Comparison of ENCODE assay signal across 16 cellular contexts in the genomic region with DNA sequence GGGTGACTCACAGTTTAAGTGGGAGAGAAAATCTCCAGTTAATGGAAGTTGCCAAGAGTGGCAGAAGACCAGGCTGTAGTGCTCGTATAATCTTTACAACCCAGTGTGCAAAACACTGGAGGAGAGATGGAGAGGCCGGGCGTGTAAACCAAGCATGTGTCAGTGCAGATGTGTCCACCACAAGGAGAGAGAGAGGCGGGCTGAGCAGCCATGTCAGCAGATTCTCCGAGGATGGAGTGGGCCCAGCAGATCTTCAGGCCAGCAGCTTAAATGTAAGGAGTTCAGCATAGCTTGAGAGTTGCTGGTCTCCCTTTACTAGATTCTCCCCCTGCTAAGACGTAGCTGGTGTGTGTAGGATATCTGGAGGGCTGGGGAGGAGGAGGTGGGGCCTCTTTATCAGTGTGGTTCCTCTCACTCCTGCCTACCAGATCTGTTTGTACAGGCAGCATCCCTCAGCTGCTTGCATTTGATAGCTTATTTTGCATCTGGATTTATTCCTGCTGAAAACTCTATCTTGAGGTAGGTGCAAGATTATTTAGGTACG. TPM values are rescaled to one million over a fixed set of nuclear protein-coding genes. Genes with fewer than 3 reads are reported as not detected.
DNase-seq lines count a peak whose midpoint lies in the region; ATAC-seq, FAIRE-seq and TF ChIP-seq lines count a peak whose summit lies in the region.
"Had no signal": no experiment of that assay in that cellular context is flagged by ENCODE, and none has a peak within 500 bp of the region (broad histone marks: within the 10 kb centered on the region; RNA-seq: fewer than 3 reads in every experiment).

No MANE protein-coding gene starts in this region.

- H3K27me3 ChIP-seq in K562 (ENCODE audit: control insufficient read depth in 2 of 2, insufficient read depth in 2 of 2, low read length in 2 of 2) (no peaks in the 10 kb centered on the region), mesenchymal stem cell (ENCODE audit: control insufficient read depth in 1 of 2, insufficient read depth in 1 of 2, low read length in 2 of 2) (no peaks in the 10 kb centered on the region), ascending aorta (no peaks in the 10 kb centered on the region), spleen (replicated peaks in 1 of 7) (no peaks in the 10 kb centered on the region)

- H4K8ac ChIP-seq in mesenchymal stem cell (ENCODE audit: low read length), result peak overlapping the region; percentile 70

- peaks cover 77% of the 10 kb centered on the region for H3K4me1 Mint-ChIP-seq in HFFc6 (ENCODE audit: low read depth)

- intact Hi-C loops in K562 (cut with micrococcal nuclease), result no loop called here
- intact Hi-C loops in ascending aorta (cut with DNase I), result no loop called here
- intact Hi-C loops in spleen (cut with DNase I; ENCODE audit: low total_unique reads), result no loop called here

- H3K18ac ChIP-seq in mesenchymal stem cell (ENCODE audit: low read depth in 1 of 2, low read length in 2 of 2), result peak overlapping the region; percentile 71 to 75

- FAIRE-seq in A549 (lab: Jason Lieb, UNC) (no peak), K562 (lab: Jason Lieb, UNC) (peak; percentile 93)
- FAIRE-seq: D721Med, endometrium had no signal

- peak overlapping the region in 1 of 2 experiments; percentile 7; a peak in 1 of 4 replicates for H3K9ac ChIP-seq in K562 (ENCODE audit: insufficient read depth in 1 of 2, low read depth in 2 of 2, low read length in 2 of 2)
- peak overlapping the region; percentile 62 for H3K9ac ChIP-seq in mesenchymal stem cell (ENCODE audit: low read length)

- no peaks in the 10 kb centered on the region for H3K9me3 Mint-ChIP-seq in HFFc6

- H3K4me1 ChIP-seq in A549 (peaks cover 10% of the 10 kb centered on the region; the same call in 1 of the 3 replicates), K562 (replicated peaks in 1 of 2; ENCODE audit: control insufficient read depth in 2 of 2, insufficient read depth in 2 of 2, low read length in 2 of 2) (peaks cover 3 to 28% of the 10 kb centered on the region in 2 experiments; a peak in 3 of 5 replicates), mesenchymal stem cell (ENCODE audit: control insufficient read depth, insufficient read depth, low read depth, low read length) (peaks cover 16% of the 10 kb centered on the region), ascending aorta (no peaks in the 10 kb centered on the region), spleen (no peaks in the 10 kb centered on the region)

- TF ChIP-seq EP300 in A549 (IDR thresholded peaks at IDR 0.05) (no peak), K562 (IDR thresholded peaks at IDR 0.05; ENCODE audit: low read length) (peak; percentile 89)

- no peak overlapping the region for H3K14ac ChIP-seq in mesenchymal stem cell (ENCODE audit: low read length in 2 of 2)

- H3K9me3 ChIP-seq in A549 (no peaks in the 10 kb centered on the region), K562 (replicated peaks; ENCODE audit: control insufficient read depth, insufficient read depth, low read depth, low read length) (no peaks in the 10 kb centered on the region), mesenchymal stem cell (ENCODE audit: control insufficient read depth, low read length) (no peaks in the 10 kb centered on the region), ascending aorta (no peaks in the 10 kb centered on the region), spleen (peaks cover 0 to 6% (median 0%) of the 10 kb centered on the region in 8 donors)

- POLR2A ChIA-PET in A549 (lab: Yijun Ruan, JAX), result interaction anchor here (0.7 to 1.4 kb wide), 2 partner anchors 13 to 14 kb away, joined by 3 to 4 read pairs; a partner anchor contains a TSS
- POLR2A ChIA-PET in K562 (lab: Yijun Ruan, JAX), result interaction anchor here (0.6 to 2.5 kb wide), 7 partner anchors 9 to 530 kb away, joined by 3 to 27 read pairs (median 6); a partner anchor contains a TSS

- no peak for TF ChIP-seq RAD21 in A549 (conservative IDR thresholded peaks at IDR 0.05 in 1 of 2, IDR thresholded peaks at IDR 0.05 in 1 of 2)
- no peak; a peak in 1 of 4 replicates for TF ChIP-seq RAD21 in K562 (CRISPR knock-in tag; conservative IDR thresholded peaks at IDR 0.05 in 1 of 2, IDR thresholded peaks at IDR 0.05 in 1 of 2)

- in situ Hi-C loops in K562 (cut with MboI), result loop anchor here (25.0 kb wide), 1 partner anchor 1302 kb away; no protein-coding TSS in a partner anchor

- peak overlapping the region; percentile 79 for H3K4me3 Mint-ChIP-seq in HFFc6
- H3K4me3 Mint-ChIP-seq: activated naive CD4-positive, alpha-beta T cell treated with anti-CD3 and anti-CD28 coated beads, Interleukin-2, amount 10 ng/mL, durations not matched to agents 7 days and 5 days; central memory CD8-positive, alpha-beta T cell; stimulated activated naive CD8-positive, alpha-beta T cell treated with anti-CD3 and anti-CD28 coated beads, Interleukin-15, Interleukin-2, amounts not matched to agents 100 ng/mL and 50 ng/mL, for 24 hours had no signal

- CTCF ChIA-PET in A549 (lab: Yijun Ruan, JAX), result interaction anchor here (0.6 to 2.6 kb wide), 9 partner anchors 9 to 105 kb away, joined by 3 to 8 read pairs (median 5); no protein-coding TSS in a partner anchor
- CTCF ChIA-PET in K562 (lab: Yijun Ruan, JAX; ENCODE audit: low intra/inter-chr PET ratio), result no interaction called here

- WGBS in A549 (ENCODE audit: missing lambda C conversion rate), result 92% methylated on average over 7 of the region's 7 CpGs
- 4% methylated on average over 7 of the region's 7 CpGs for WGBS in K562 (ENCODE audit: insufficient coverage, low coverage, missing lambda C conversion rate)
- WGBS in mesenchymal stem cell, result 55% methylated on average over 7 of the region's 7 CpGs
- 92 to 96% (median 93%) methylated on average over 7 of the region's 7 CpGs for WGBS in spleen, 5 donors

- H3K4ac ChIP-seq in mesenchymal stem cell (ENCODE audit: low read depth in 1 of 2, low read length in 2 of 2), result peak overlapping the region in 1 of 2 experiments; percentile 42

- no peaks in the 10 kb centered on the region; the same call in none of the 2 replicates for H3K27me3 Mint-ChIP-seq in HFFc6 (ENCODE audit: insufficient read depth)
- H3K27me3 Mint-ChIP-seq: activated naive CD4-positive, alpha-beta T cell treated with anti-CD3 and anti-CD28 coated beads, Interleukin-2, amount 10 ng/mL, durations not matched to agents 7 days and 5 days; central memory CD8-positive, alpha-beta T cell; stimulated activated naive CD8-positive, alpha-beta T cell treated with anti-CD3 and anti-CD28 coated beads, Interleukin-15, Interleukin-2, amounts not matched to agents 100 ng/mL and 50 ng/mL, for 24 hours had no signal

- no peak overlapping the region for H3K27ac ChIP-seq in A549
- H3K27ac ChIP-seq in K562 (ENCODE audit: extremely low read depth, low read depth, low read length), result peak overlapping the region; percentile 25; the same call in 2 of the 3 replicates
- peak overlapping the region; percentile 92 for H3K27ac ChIP-seq in mesenchymal stem cell (ENCODE audit: low read length, poor library complexity, severe bottlenecking)
- H3K27ac ChIP-seq in ascending aorta, result no peak overlapping the region
- H3K27ac ChIP-seq in spleen, result no peak overlapping the region

- H3K79me1 ChIP-seq in mesenchymal stem cell (replicated peaks; ENCODE audit: low read length, poor library complexity, severe bottlenecking), result peaks cover 26% of the 10 kb centered on the region

- H3K36me3 ChIP-seq in K562 (ENCODE audit: control insufficient read depth, insufficient read depth, low read length) (peaks cover 11% of the 10 kb centered on the region), mesenchymal stem cell (ENCODE audit: control insufficient read depth in 1 of 2, insufficient read depth in 2 of 2, low read depth in 1 of 2, low read length in 2 of 2) (peaks cover 2 to 24% of the 10 kb centered on the region in 2 experiments), ascending aorta (peaks cover 9 to 11% of the 10 kb centered on the region in 2 donors), spleen (peaks cover 5 to 63% (median 15%) of the 10 kb centered on the region in 6 donors)

- H2BK5ac ChIP-seq in mesenchymal stem cell (ENCODE audit: low read depth, low read length, poor library complexity, severe bottlenecking), result peak overlapping the region; percentile 89

- no peak for DNase-seq in A549 (ENCODE audit: low read depth in 1 of 2, low spot score in 1 of 2)
- DNase-seq in HFFc6, result peak; percentile 24
- DNase-seq in K562 (ENCODE audit: extremely low read depth in 1 of 4, low spot score in 3 of 4), result peak; percentile 81 to 92 (median 89)
- peak; percentile 24 for DNase-seq in mesenchymal stem cell
- DNase-seq in ascending aorta (ENCODE audit: low spot score in 2 of 2), result no peak
- DNase-seq in spleen, result no peak
- DNase-seq: activated naive CD4-positive, alpha-beta T cell treated with anti-CD3 and anti-CD28 coated beads, Interleukin-2, amount 10 ng/mL, durations not matched to agents 7 days and 5 days; NCI-H524; occipital lobe; SW 1271 had no signal

- H2BK120ac ChIP-seq in mesenchymal stem cell (ENCODE audit: low read depth, low read length), result no peak overlapping the region

- ATAC-seq in A549, result no peak
- peak; percentile 98 for ATAC-seq in K562
- no peak for ATAC-seq in HG02840 (IDR thresholded peaks at IDR 0.05; ENCODE audit: low FRiP score, unreplicated experiment)
- ATAC-seq in GM19455 (IDR thresholded peaks at IDR 0.05; ENCODE audit: unreplicated experiment), result no peak

- peak overlapping the region; percentile 94 for H3K27ac Mint-ChIP-seq in HFFc6
- H3K27ac Mint-ChIP-seq: activated naive CD4-positive, alpha-beta T cell treated with anti-CD3 and anti-CD28 coated beads, Interleukin-2, amount 10 ng/mL, durations not matched to agents 7 days and 5 days; stimulated activated naive CD8-positive, alpha-beta T cell treated with anti-CD3 and anti-CD28 coated beads, Interleukin-15, Interleukin-2, amounts not matched to agents 100 ng/mL and 50 ng/mL, for 24 hours had no signal

- H2AFZ ChIP-seq in K562 (ENCODE audit: low read depth, low read length) (peak overlapping the region; percentile 46), mesenchymal stem cell (ENCODE audit: low read depth, low read length) (peak overlapping the region; percentile 16)

- H2BK15ac ChIP-seq in mesenchymal stem cell (ENCODE audit: low read depth, poor library complexity, severe bottlenecking), result no peak overlapping the region

- H2AK5ac ChIP-seq in mesenchymal stem cell (ENCODE audit: low read length, severe bottlenecking), result no peak overlapping the region

- peaks cover 4% of the 10 kb centered on the region for H3K9me1 ChIP-seq in K562 (ENCODE audit: control insufficient read depth, insufficient read depth, low read length)

- H3K4me2 ChIP-seq in A549, result no peak overlapping the region
- peak overlapping the region; percentile 80 for H3K4me2 ChIP-seq in K562 (ENCODE audit: insufficient read depth, low read length)
- H3K4me2 ChIP-seq in mesenchymal stem cell (ENCODE audit: low read length, poor library complexity, severe bottlenecking), result no peak overlapping the region

- peaks cover 52% of the 10 kb centered on the region for H3K36me3 Mint-ChIP-seq in HFFc6 (ENCODE audit: low read depth)

- no peaks in the 10 kb centered on the region for H3K79me2 ChIP-seq in K562 (ENCODE audit: control insufficient read depth, insufficient read depth, low read length)

- H4K91ac ChIP-seq in mesenchymal stem cell (ENCODE audit: low read length), result peak overlapping the region; percentile 81

- no peak for TF ChIP-seq CTCF in A549 (IDR thresholded peaks at IDR 0.05)
- no peak for TF ChIP-seq CTCF in HFFc6 (IDR thresholded peaks at IDR 0.05)
- no peak for TF ChIP-seq CTCF in K562 (IDR thresholded peaks at IDR 0.05 in 2 of 3, conservative IDR thresholded peaks at IDR 0.05 in 1 of 3; ENCODE audit: insufficient read depth in 2 of 3, low read depth in 1 of 3, low read length in 3 of 3)
- no peak for TF ChIP-seq CTCF in ascending aorta (IDR thresholded peaks at IDR 0.05)
- no peak for TF ChIP-seq CTCF in spleen (IDR thresholded peaks at IDR 0.05 in 8 of 11, conservative IDR thresholded peaks at IDR 0.05 in 3 of 11)

- H2BK12ac ChIP-seq in mesenchymal stem cell (ENCODE audit: low read length in 2 of 2), result peak overlapping the region in 1 of 2 experiments; percentile 75

- TF ChIP-seq POLR2A in A549 (IDR thresholded peaks at IDR 0.05; ENCODE audit: low read length) (no peak), K562 (conservative IDR thresholded peaks at IDR 0.05) (no peak), spleen (IDR thresholded peaks at IDR 0.05) (no peak)

- H3K4me3 ChIP-seq in A549 (no peak overlapping the region), K562 (no peak overlapping the region), mesenchymal stem cell (ENCODE audit: insufficient read depth in 1 of 2, low read depth in 1 of 2, low read length in 2 of 2) (peak overlapping the region in 1 of 2 experiments; percentile 35), ascending aorta (no peak overlapping the region), spleen (no peak overlapping the region)

- BruUV-seq in K562 (replicated peaks; lab: Mats Ljungman, UMichigan), result no TSS peak

- H4K20me1 ChIP-seq in K562 (replicated peaks; ENCODE audit: control insufficient read depth, insufficient read depth, low read length), result peaks cover 9% of the 10 kb centered on the region

- no peak overlapping the region for H3K23ac ChIP-seq in mesenchymal stem cell (ENCODE audit: low read length in 2 of 2)

RNA-seq across cellular contexts. Expression of a gene that starts 13.7 kb away (rescaled TPM):
- polyA plus RNA-seq in A549 (2011; rRNA removed), result 21.2 and 28.3 TPM in 2 replicates
- polyA plus RNA-seq in A549 (2012; cell fraction: cytosol; rRNA removed), result 9.4 and 10.4 TPM in 2 replicates
- polyA plus RNA-seq in A549 (2012; cell fraction: nucleus; rRNA removed), result 1.8 and 3.2 TPM in 2 replicates
- 16.3 to 19.4 TPM (median 18.7 TPM) in 3 replicates for polyA plus RNA-seq in A549 (2017; fragmentation: RNase III; extraction: RNeasy Plus Mini Kit Qiagen cat#74134 plus additional on column Dnase treatment)
- polyA minus RNA-seq in A549 (2011; rRNA and poly(A)+ RNA removed), result 6.0 and 7.3 TPM in 2 replicates
- 10 to 100 TPM; 34.4 to 57.3 (median 39.3) TPM for total RNA-seq in HFFc6 (2021; fragmentation: NEBNext Ultra II Directional; extraction: Animal tissue kit (Norgen Biotek cat#: 25700))
- total RNA-seq in K562 (2011; cell fraction: chromatin; rRNA removed; ENCODE audit: low replicate concordance), result 11.3 and 14.7 TPM in 2 replicates
- total RNA-seq in K562 (2011; cell fraction: nucleolus; rRNA removed), result 5.7 and 7.1 TPM in 2 replicates
- total RNA-seq in K562 (2011; cell fraction: nucleoplasm; rRNA removed), result 7.7 and 8.3 TPM in 2 replicates
- 16.2 and 17.1 TPM in 2 replicates for total RNA-seq in K562 (2014; rRNA removed)
- 21.2 and 22.3 TPM in 2 replicates for total RNA-seq in K562 (2014; rRNA removed; fragmentation: Illumina TruSeq; extraction: Trizol)
- 16.3 and 17.7 TPM in 2 replicates for total RNA-seq in K562 (2015; rRNA removed; fragmentation: Illumina TruSeq; extraction: Trizol)
- 14.1 and 15.7 TPM in 2 replicates for total RNA-seq in K562 (2021)
- 18.0 and 24.1 TPM in 2 replicates for polyA plus RNA-seq in K562 (2011; rRNA removed)
- polyA plus RNA-seq in K562 (2011; cell fraction: cytosol; rRNA removed), result 6.4 and 13.1 TPM in 2 replicates
- polyA plus RNA-seq in K562 (2011; cell fraction: nucleus; rRNA removed), result 3.6 and 6.0 TPM in 2 replicates
- 12.3 and 13.9 TPM in 2 replicates for polyA plus RNA-seq in K562 (2012)
- polyA plus RNA-seq in K562 (2014; fragmentation: Illumina TruSeq; extraction: Trizol), result 23.3 and 25.3 TPM in 2 replicates
- 10 to 100 TPM; 33.0 to 46.1 TPM for polyA plus RNA-seq in K562 (2014; fragmentation: Nextera tagmentation; extraction: Ambion mirVana)
- polyA plus RNA-seq in K562 (2014; rRNA removed), result 17.0 and 20.3 TPM in 2 replicates
- polyA minus RNA-seq in K562 (2011; rRNA and poly(A)+ RNA removed), result 18.3 and 19.4 TPM in 2 replicates
- polyA minus RNA-seq in K562 (2011; cell fraction: cytosol; rRNA and poly(A)+ RNA removed), result 3.6 and 6.2 TPM in 2 replicates
- 4.3 and 6.8 TPM in 2 replicates for polyA minus RNA-seq in K562 (2011; cell fraction: nucleus; rRNA and poly(A)+ RNA removed)
- 21.1 TPM for polyA plus RNA-seq in mesenchymal stem cell (2013, experiment 1 of 2)
- polyA plus RNA-seq in mesenchymal stem cell (2013, experiment 2 of 2), result 20.7 TPM
- 19.2 TPM for total RNA-seq in ascending aorta
- 10 to 100 TPM; 12.0 to 64.4 (median 21.4) TPM for total RNA-seq in spleen
- polyA plus RNA-seq in spleen, result 10 to 100 TPM; 10.6 to 15.2 (median 11.5) TPM

Comparison
In these comparisons a context has a peak if more than half of its experiments do, and no peak if none do; other contexts are left out.
1. DNase-seq: peak in HFFc6 (single experiment), K562 (4 of 4) and mesenchymal stem cell (single experiment); none in A549 (0 of 2), ascending aorta (0 of 2) and spleen (single experiment).
2. H3K27ac ChIP-seq: peak in K562 (single experiment) and mesenchymal stem cell (single experiment); none in A549 (0 of 2), ascending aorta (0 of 2) and spleen (0 of 8).